14 cellular contexts compared by ENCODE assay signal in the genomic region with DNA sequence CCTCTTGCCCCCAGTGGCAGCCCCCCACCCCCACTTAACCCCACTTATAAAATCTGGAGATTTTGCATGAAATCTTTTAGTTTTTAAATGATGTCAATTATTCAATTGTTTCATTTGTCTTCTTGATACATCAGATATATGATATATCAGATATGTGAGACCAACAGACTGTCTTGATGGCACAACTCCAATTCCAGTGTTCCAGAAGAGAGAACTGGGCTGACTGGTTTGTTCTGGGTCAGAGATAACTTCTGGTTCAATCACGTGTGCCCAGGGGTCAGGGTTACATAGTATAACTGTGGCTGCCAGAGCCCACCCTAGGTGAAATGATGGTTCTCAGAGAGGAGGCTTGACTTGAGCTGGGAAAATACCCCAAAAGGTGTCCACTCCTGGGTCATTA. TPM values are rescaled to one million over a fixed set of nuclear protein-coding genes. Genes with fewer than 3 reads are reported as not detected.
DNase-seq lines count a peak whose midpoint lies in the region; ATAC-seq and TF ChIP-seq lines count a peak whose summit lies in the region.
"Had no signal": no experiment of that assay in that cellular context is flagged by ENCODE, and none has a peak within 500 bp of the region (broad histone marks: within the 10 kb centered on the region; RNA-seq: fewer than 3 reads in every experiment).

No MANE protein-coding gene starts in this region.

- CTCF ChIA-PET in Panc1 (lab: Charles Lee) = no interaction called here

- no TSS peak for BruUV-seq in Panc1 (replicated peaks; lab: Mats Ljungman, UMichigan)

- in situ Hi-C loops in Panc1 (cut with HindIII; ENCODE audit: low pct_unique_long_range_greater_than_20kb, low sequenced_read_pairs) = no loop called here

- no peak for DNase-seq in activated naive CD4-positive, alpha-beta T cell treated with anti-CD3 and anti-CD28 coated beads, Interleukin-2, amount 50 U/mL, for 72 hours (ENCODE audit: low spot score in 2 of 2)
- no peak for DNase-seq in activated naive CD4-positive, alpha-beta T cell treated with anti-CD3 and anti-CD28 coated beads, Interleukin-2, amount 50 U/mL, for 16 hours
- DNase-seq in Panc1 (ENCODE audit: low read depth, low spot score) (no peak), epithelial cell of esophagus (ENCODE audit: low read depth) (peak; percentile 47), left ventricle myocardium superior (no peak), stomach (no peak)
- no peak for DNase-seq in stimulated activated CD4-positive, alpha-beta T cell treated with anti-CD3 and anti-CD28 coated beads, Interleukin-12 subunit alpha, Interleukin-12 subunit beta, amount 100 ng/mL, for 4 hours
- DNase-seq: CD4-positive, alpha-beta T cell; GF-D8; NCI-H1436 treated with DMSO at 0.1 percent for 48 hours; NCI-H345; NCI-H526 treated with DMSO at 0.1 percent for 48 hours; Right ventricle myocardium superior had no signal

- no peaks in the 10 kb centered on the region for H3K9me3 ChIP-seq in Panc1 (ENCODE audit: control insufficient read depth, insufficient read depth, low read depth, low read length)
- no peaks in the 10 kb centered on the region for H3K9me3 ChIP-seq in stomach

- 28 to 43% (median 34%) methylated on average over 1 of the region's 1 CpG for WGBS in stomach, 5 donors

- H3K27ac Mint-ChIP-seq in activated naive CD4-positive, alpha-beta T cell treated with anti-CD3 and anti-CD28 coated beads, Interleukin-2, amount 50 U/mL, for 72 hours = peak overlapping the region; percentile 65 to 100
- H3K27ac Mint-ChIP-seq: B cell; CD4-positive, alpha-beta T cell had no signal

- peaks cover 0 to 6% of the 10 kb centered on the region in 2 donors for H3K9me3 Mint-ChIP-seq in activated naive CD4-positive, alpha-beta T cell treated with anti-CD3 and anti-CD28 coated beads, Interleukin-2, amount 50 U/mL, for 72 hours
- H3K9me3 Mint-ChIP-seq: CD4-positive, alpha-beta T cell had no signal

- POLR2A ChIA-PET in Panc1 (lab: Charles Lee) = no interaction called here

- H3K4me1 ChIP-seq in Panc1 (ENCODE audit: control insufficient read depth, insufficient read depth, low read length) = peaks cover 13% of the 10 kb centered on the region
- no peaks in the 10 kb centered on the region for H3K4me1 ChIP-seq in stomach

- no peak for TF ChIP-seq EP300 in stomach (IDR thresholded peaks at IDR 0.05)

- no peak overlapping the region for H3K4me3 ChIP-seq in Panc1 (ENCODE audit: low read depth in 2 of 2, low read length in 2 of 2)
- no peak overlapping the region for H3K4me3 ChIP-seq in epithelial cell of esophagus (ENCODE audit: low read length)
- H3K4me3 ChIP-seq in stomach = no peak overlapping the region

- TF ChIP-seq CTCF in Panc1 (IDR thresholded peaks at IDR 0.05) (no peak), epithelial cell of esophagus (IDR thresholded peaks at IDR 0.05; ENCODE audit: insufficient read depth, low read depth, low read length, missing control alignments) (no peak), stomach (IDR thresholded peaks at IDR 0.05) (no peak)

- no peaks in the 10 kb centered on the region for H3K27me3 ChIP-seq in Panc1 (ENCODE audit: control insufficient read depth, insufficient read depth, low read length)
- H3K27me3 ChIP-seq in stomach = peaks cover 0 to 12% (median 3%) of the 10 kb centered on the region in 3 donors

- no peaks in the 10 kb centered on the region for H3K36me3 ChIP-seq in Panc1 (ENCODE audit: control insufficient read depth, insufficient read depth, low read length)
- H3K36me3 ChIP-seq in stomach = no peaks in the 10 kb centered on the region

- no peak for ATAC-seq in activated naive CD4-positive, alpha-beta T cell treated with anti-CD3 and anti-CD28 coated beads, Interleukin-2, amount 50 U/mL, for 72 hours
- ATAC-seq in Panc1 (no peak), left ventricle myocardium superior (no peak)

- intact Hi-C loops in Panc1 (cut with micrococcal nuclease; ENCODE audit: unreplicated experiment) = loop anchor here (5.0 kb wide), 1 partner anchor 93 kb away; no protein-coding TSS in a partner anchor
- intact Hi-C loops in left ventricle myocardium superior (cut with micrococcal nuclease) = loop anchor here (5.0 kb wide), 1 partner anchor 98 kb away; no protein-coding TSS in a partner anchor
- intact Hi-C loops in stomach (cut with DNase I; ENCODE audit: low total_unique reads) = no loop called here

- TF ChIP-seq POLR2A in stomach (IDR thresholded peaks at IDR 0.05) = no peak

- H3K36me3 Mint-ChIP-seq in activated naive CD4-positive, alpha-beta T cell treated with anti-CD3 and anti-CD28 coated beads, Interleukin-2, amount 50 U/mL, for 72 hours = peaks cover 0 to 6% of the 10 kb centered on the region in 2 donors

- H3K27ac ChIP-seq in Panc1 (ENCODE audit: low read length) (peak overlapping the region; percentile 61), stomach (no peak overlapping the region)

RNA-seq across cellular contexts. Expression of gene ATG7, which starts 32.4 kb away (rescaled TPM):
- 10 to 100 TPM; 23.5 to 36.6 TPM for total RNA-seq in activated naive CD4-positive, alpha-beta T cell treated with anti-CD3 and anti-CD28 coated beads, Interleukin-2, amount 50 U/mL, for 72 hours
- total RNA-seq in Panc1 (2021; ENCODE audit: unreplicated experiment) = 36.0 TPM
- 21.6 TPM for polyA plus RNA-seq in Panc1 (2012; ENCODE audit: insufficient read length)
- 15.9 TPM for total RNA-seq in left ventricle myocardium superior
- 100 to 1,000 TPM in 1 of 5 donors, 10 to 100 TPM in 4; 14.5 to 167 (median 68.8) TPM for total RNA-seq in stomach
- polyA plus RNA-seq in stomach = 10 to 100 TPM in 2 of 3 donors, 1 to 10 TPM in 1; 6.8 to 12.9 (median 12.5) TPM
